ENCODE assay signal across 24 cellular contexts in genomic region chr12:26961803-26962202, GRCh38. TPM values are rescaled to one million over a fixed set of nuclear protein-coding genes. Genes with fewer than 3 reads are reported as not detected.
DNase-seq lines count a peak whose midpoint lies in the region; ATAC-seq, FAIRE-seq and TF ChIP-seq lines count a peak whose summit lies in the region.
"Had no signal": no experiment of that assay in that cellular context is flagged by ENCODE, and none has a peak within 500 bp of the region (broad histone marks: within the 10 kb centered on the region; RNA-seq: fewer than 3 reads in every experiment).

No MANE protein-coding gene starts in this region.

- POLR2A ChIA-PET in CD8-positive, alpha-beta T cell (lab: Charles Lee) = no interaction called here
- POLR2A ChIA-PET in K562 (lab: Yijun Ruan, JAX) = no interaction called here

- WGBS in K562 (ENCODE audit: insufficient coverage, low coverage, missing lambda C conversion rate) = 61% methylated on average over 1 of the region's 1 CpG

- no peaks in the 10 kb centered on the region for H3K9me3 Mint-ChIP-seq in CD8-positive, alpha-beta T cell
- H3K9me3 Mint-ChIP-seq in nephron progenitor cell = no peaks in the 10 kb centered on the region
- H3K9me3 Mint-ChIP-seq in stimulated activated effector memory CD8-positive, alpha-beta T cell treated with anti-CD3 and anti-CD28 coated beads, Interleukin-12 subunit alpha, Interleukin-12 subunit beta, amount 100 ng/mL, for 72 hours = no peaks in the 10 kb centered on the region
- H3K9me3 Mint-ChIP-seq: CD14-positive monocyte; CD4-positive, alpha-beta memory T cell; CD4-positive, CD25-positive, alpha-beta regulatory T cell had no signal

- no peaks in the 10 kb centered on the region for H3K27me3 ChIP-seq in CD8-positive, alpha-beta T cell (ENCODE audit: insufficient read depth, low read length)
- H3K27me3 ChIP-seq in K562 (ENCODE audit: control insufficient read depth in 2 of 2, insufficient read depth in 2 of 2, low read length in 2 of 2) = no peaks in the 10 kb centered on the region
- H3K27me3 ChIP-seq: BE2C, BLaER1 had no signal

- peaks cover 19% of the 10 kb centered on the region for H3K36me3 ChIP-seq in CD8-positive, alpha-beta T cell (ENCODE audit: insufficient read depth, low read length)
- peaks cover 63% of the 10 kb centered on the region for H3K36me3 ChIP-seq in K562 (ENCODE audit: control insufficient read depth, insufficient read depth, low read length)

- TF ChIP-seq EP300 in K562 (IDR thresholded peaks at IDR 0.05; ENCODE audit: low read length) = no peak

- no peak overlapping the region for H3K4me3 ChIP-seq in CD8-positive, alpha-beta T cell (ENCODE audit: low read depth, low read length)
- no peak overlapping the region for H3K4me3 ChIP-seq in K562
- no peak overlapping the region for H3K4me3 ChIP-seq in coronary artery
- H3K4me3 ChIP-seq: BLaER1 had no signal

- no peaks in the 10 kb centered on the region for H4K20me1 ChIP-seq in K562 (replicated peaks; ENCODE audit: control insufficient read depth, insufficient read depth, low read length)
- H4K20me1 ChIP-seq: BLaER1 had no signal

- H3K27ac Mint-ChIP-seq in CD8-positive, alpha-beta T cell = peak overlapping the region; percentile 41
- peak overlapping the region; percentile 66 for H3K27ac Mint-ChIP-seq in nephron progenitor cell
- peak overlapping the region; percentile 23 for H3K27ac Mint-ChIP-seq in stimulated activated effector memory CD8-positive, alpha-beta T cell treated with anti-CD3 and anti-CD28 coated beads, Interleukin-12 subunit alpha, Interleukin-12 subunit beta, amount 100 ng/mL, for 72 hours

- in situ Hi-C loops in K562 (cut with MboI) = no loop called here

- no peaks in the 10 kb centered on the region for H3K9me3 ChIP-seq in CD8-positive, alpha-beta T cell (ENCODE audit: low read length)
- no peaks in the 10 kb centered on the region for H3K9me3 ChIP-seq in K562 (replicated peaks; ENCODE audit: control insufficient read depth, insufficient read depth, low read depth, low read length)
- H3K9me3 ChIP-seq: BE2C, BLaER1, Caco-2 had no signal

- H3K4me3 Mint-ChIP-seq in CD8-positive, alpha-beta T cell = no peak overlapping the region
- no peak overlapping the region for H3K4me3 Mint-ChIP-seq in nephron progenitor cell
- no peak overlapping the region for H3K4me3 Mint-ChIP-seq in stimulated activated effector memory CD8-positive, alpha-beta T cell treated with anti-CD3 and anti-CD28 coated beads, Interleukin-12 subunit alpha, Interleukin-12 subunit beta, amount 100 ng/mL, for 72 hours
- H3K4me3 Mint-ChIP-seq: CD14-positive monocyte; CD4-positive, alpha-beta memory T cell; CD4-positive, CD25-positive, alpha-beta regulatory T cell had no signal

- H3K27ac ChIP-seq in CD8-positive, alpha-beta T cell (ENCODE audit: low read depth, low read length) = no peak overlapping the region
- H3K27ac ChIP-seq in K562 (ENCODE audit: extremely low read depth, low read depth, low read length) = no peak overlapping the region
- no peak overlapping the region for H3K27ac ChIP-seq in coronary artery
- H3K27ac ChIP-seq: BLaER1 had no signal

- CTCF ChIA-PET in CD8-positive, alpha-beta T cell (lab: Charles Lee) = no interaction called here
- CTCF ChIA-PET in K562 (lab: Yijun Ruan, JAX; ENCODE audit: low intra/inter-chr PET ratio) = no interaction called here

- no peak for ATAC-seq in CD8-positive, alpha-beta T cell
- peak; percentile 34; the same call in 2 of the 3 replicates for ATAC-seq in K562
- no peak for ATAC-seq in stimulated activated effector memory CD8-positive, alpha-beta T cell treated with anti-CD3 and anti-CD28 coated beads, Interleukin-12 subunit alpha, Interleukin-12 subunit beta, amount 100 ng/mL, for 72 hours

- TF ChIP-seq CTCF in CD8-positive, alpha-beta T cell (IDR thresholded peaks at IDR 0.05) = no peak
- TF ChIP-seq CTCF in K562 (IDR thresholded peaks at IDR 0.05 in 2 of 3, conservative IDR thresholded peaks at IDR 0.05 in 1 of 3; ENCODE audit: insufficient read depth in 2 of 3, low read depth in 1 of 3, low read length in 3 of 3) (no peak), nephron progenitor cell (IDR thresholded peaks at IDR 0.05) (no peak), coronary artery (IDR thresholded peaks at IDR 0.05) (no peak)

- no peak overlapping the region for H3K9ac ChIP-seq in K562 (ENCODE audit: insufficient read depth in 1 of 2, low read depth in 2 of 2, low read length in 2 of 2)
- H3K9ac ChIP-seq: BLaER1 had no signal

- no peaks in the 10 kb centered on the region for H3K9me1 ChIP-seq in K562 (ENCODE audit: control insufficient read depth, insufficient read depth, low read length)

- TF ChIP-seq POLR2A in K562 (conservative IDR thresholded peaks at IDR 0.05) = no peak

- BruUV-seq in K562 (replicated peaks; lab: Mats Ljungman, UMichigan) = no TSS peak

- H2AFZ ChIP-seq in K562 (ENCODE audit: low read depth, low read length) = no peak overlapping the region

- peaks cover 66% of the 10 kb centered on the region for H3K36me3 Mint-ChIP-seq in CD8-positive, alpha-beta T cell
- peaks cover 64% of the 10 kb centered on the region for H3K36me3 Mint-ChIP-seq in nephron progenitor cell (ENCODE audit: low read depth)
- peaks cover 98% of the 10 kb centered on the region for H3K36me3 Mint-ChIP-seq in stimulated activated effector memory CD8-positive, alpha-beta T cell treated with anti-CD3 and anti-CD28 coated beads, Interleukin-12 subunit alpha, Interleukin-12 subunit beta, amount 100 ng/mL, for 72 hours

- TF ChIP-seq RAD21 in K562 (CRISPR knock-in tag; conservative IDR thresholded peaks at IDR 0.05 in 1 of 2, IDR thresholded peaks at IDR 0.05 in 1 of 2) = no peak

- H3K79me2 ChIP-seq in K562 (ENCODE audit: control insufficient read depth, insufficient read depth, low read length) = no peaks in the 10 kb centered on the region

- H3K27me3 Mint-ChIP-seq in CD8-positive, alpha-beta T cell (ENCODE audit: low read depth) = no peaks in the 10 kb centered on the region
- H3K27me3 Mint-ChIP-seq in nephron progenitor cell (ENCODE audit: low read depth, poor library complexity) = no peaks in the 10 kb centered on the region
- H3K27me3 Mint-ChIP-seq: CD4-positive, alpha-beta memory T cell; CD4-positive, CD25-positive, alpha-beta regulatory T cell had no signal

- intact Hi-C loops in CD8-positive, alpha-beta T cell (cut with DNase I, micrococcal nuclease) = no loop called here
- intact Hi-C loops in K562 (cut with micrococcal nuclease) = no loop called here

- H3K4me2 ChIP-seq in K562 (ENCODE audit: insufficient read depth, low read length) = no peak overlapping the region
- H3K4me2 ChIP-seq: BLaER1 had no signal

- no peaks in the 10 kb centered on the region for H3K4me1 ChIP-seq in CD8-positive, alpha-beta T cell (ENCODE audit: insufficient read depth, low read length)
- H3K4me1 ChIP-seq in K562 (replicated peaks in 1 of 2; ENCODE audit: control insufficient read depth in 2 of 2, insufficient read depth in 2 of 2, low read length in 2 of 2) = no peaks in the 10 kb centered on the region
- H3K4me1 ChIP-seq: BE2C, BLaER1, Caco-2 had no signal

- DNase-seq in CD8-positive, alpha-beta T cell = no peak
- DNase-seq in K562 (ENCODE audit: extremely low read depth in 1 of 4, low spot score in 3 of 4) = no peak
- DNase-seq in nephron progenitor cell = no peak
- no peak for DNase-seq in stimulated activated effector memory CD8-positive, alpha-beta T cell treated with anti-CD3 and anti-CD28 coated beads, Interleukin-12 subunit alpha, Interleukin-12 subunit beta, amount 100 ng/mL, for 72 hours (ENCODE audit: low spot score in 2 of 2)
- DNase-seq in coronary artery (ENCODE audit: low spot score) = no peak
- DNase-seq in hepatic stellate cell (ENCODE audit: low spot score) = no peak
- no peak for DNase-seq in NCI-H146 treated with DMSO at 0.1 percent for 48 hours (lab: John Stamatoyannopoulos, UW; ENCODE audit: unreplicated experiment)
- DNase-seq: 8988T; ACHN; BE2C; C1 segment of cervical spinal cord; Caco-2; Calu3; CD4-positive, alpha-beta memory T cell; CD4-positive, CD25-positive, alpha-beta regulatory T cell; DMS79 treated with DMSO at 0.1 percent for 48 hours; GF-D8 had no signal

- no peak for FAIRE-seq in K562 (lab: Jason Lieb, UNC)
- FAIRE-seq: A204.1, D721Med, G401.6, GM12891, GM19239 had no signal

- peaks cover 4% of the 10 kb centered on the region for H3K4me1 Mint-ChIP-seq in CD8-positive, alpha-beta T cell (ENCODE audit: low read depth)
- peaks cover 25% of the 10 kb centered on the region for H3K4me1 Mint-ChIP-seq in nephron progenitor cell
- no peaks in the 10 kb centered on the region for H3K4me1 Mint-ChIP-seq in stimulated activated effector memory CD8-positive, alpha-beta T cell treated with anti-CD3 and anti-CD28 coated beads, Interleukin-12 subunit alpha, Interleukin-12 subunit beta, amount 100 ng/mL, for 72 hours

RNA-seq across cellular contexts. Expression of gene FGFR1OP2, which starts 23.5 kb away (rescaled TPM):
- 10 to 100 TPM; 44.1 to 47.5 TPM for total RNA-seq in CD8-positive, alpha-beta T cell
- 23.1 and 99.0 TPM in 2 replicates for total RNA-seq in K562 (2011; cell fraction: chromatin; rRNA removed; ENCODE audit: low replicate concordance)
- total RNA-seq in K562 (2011; cell fraction: nucleolus; rRNA removed) = 14.8 and 20.3 TPM in 2 replicates
- total RNA-seq in K562 (2011; cell fraction: nucleoplasm; rRNA removed) = 32.0 and 41.6 TPM in 2 replicates
- total RNA-seq in K562 (2014; rRNA removed) (36.3 and 38.6 TPM in 2 replicates), K562 (2014; rRNA removed; fragmentation: Illumina TruSeq; extraction: Trizol) (42.5 and 49.4 TPM in 2 replicates), K562 (2015; rRNA removed; fragmentation: Illumina TruSeq; extraction: Trizol) (44.9 and 48.2 TPM in 2 replicates), K562 (2021) (31.8 and 32.6 TPM in 2 replicates)
- polyA plus RNA-seq in K562 (2011; rRNA removed) (34.0 and 49.0 TPM in 2 replicates), K562 (2014; fragmentation: Illumina TruSeq; extraction: Trizol) (37.1 TPM in 2 replicates), K562 (2014; fragmentation: Nextera tagmentation; extraction: Ambion mirVana) (10 to 100 TPM; 31.6 to 33.0 TPM), K562 (2014; rRNA removed) (33.2 and 41.1 TPM in 2 replicates)
- polyA plus RNA-seq in K562 (2011; cell fraction: cytosol; rRNA removed) = 11.7 and 14.9 TPM in 2 replicates
- polyA plus RNA-seq in K562 (2011; cell fraction: nucleus; rRNA removed) = 21.1 and 22.6 TPM in 2 replicates
- polyA plus RNA-seq in K562 (2012) = 30.5 and 39.9 TPM in 2 replicates
- polyA minus RNA-seq in K562 (2011; rRNA and poly(A)+ RNA removed) = 70.0 and 81.4 TPM in 2 replicates
- 20.9 and 24.7 TPM in 2 replicates for polyA minus RNA-seq in K562 (2011; cell fraction: cytosol; rRNA and poly(A)+ RNA removed)
- 30.6 and 43.4 TPM in 2 replicates for polyA minus RNA-seq in K562 (2011; cell fraction: nucleus; rRNA and poly(A)+ RNA removed)

RNA-seq across cellular contexts. Expression of gene INTS13, which starts 24.0 kb away (rescaled TPM):
- total RNA-seq in CD8-positive, alpha-beta T cell = 10 to 100 TPM; 11.8 to 12.1 TPM
- total RNA-seq in K562 (2011; cell fraction: chromatin; rRNA removed; ENCODE audit: low replicate concordance) = 48.8 and 105 TPM in 2 replicates
- total RNA-seq in K562 (2011; cell fraction: nucleolus; rRNA removed) = 21.8 and 25.4 TPM in 2 replicates
- total RNA-seq in K562 (2011; cell fraction: nucleoplasm; rRNA removed) = 33.9 and 39.9 TPM in 2 replicates
- total RNA-seq in K562 (2014; rRNA removed) (55.1 and 56.8 TPM in 2 replicates), K562 (2014; rRNA removed; fragmentation: Illumina TruSeq; extraction: Trizol) (89.7 and 102 TPM in 2 replicates), K562 (2015; rRNA removed; fragmentation: Illumina TruSeq; extraction: Trizol) (82.2 and 89.1 TPM in 2 replicates), K562 (2021) (48.3 and 57.9 TPM in 2 replicates)
- polyA plus RNA-seq in K562 (2011; rRNA removed) (50.8 and 79.0 TPM in 2 replicates), K562 (2014; fragmentation: Illumina TruSeq; extraction: Trizol) (54.8 and 78.1 TPM in 2 replicates), K562 (2014; fragmentation: Nextera tagmentation; extraction: Ambion mirVana) (10 to 100 TPM; 50.3 to 91.8 TPM), K562 (2014; rRNA removed) (50.6 TPM in 2 replicates)
- polyA plus RNA-seq in K562 (2011; cell fraction: cytosol; rRNA removed) = 12.4 and 26.6 TPM in 2 replicates
- 15.6 and 21.3 TPM in 2 replicates for polyA plus RNA-seq in K562 (2011; cell fraction: nucleus; rRNA removed)
- polyA plus RNA-seq in K562 (2012) = 36.2 and 64.1 TPM in 2 replicates
- polyA minus RNA-seq in K562 (2011; rRNA and poly(A)+ RNA removed) = 130 and 148 TPM in 2 replicates
- polyA minus RNA-seq in K562 (2011; cell fraction: cytosol; rRNA and poly(A)+ RNA removed) = 75.4 and 103 TPM in 2 replicates
- 26.3 and 44.5 TPM in 2 replicates for polyA minus RNA-seq in K562 (2011; cell fraction: nucleus; rRNA and poly(A)+ RNA removed)

RNA-seq across cellular contexts. Expression of gene TM7SF3, which starts 52.4 kb away (rescaled TPM):
- total RNA-seq in CD8-positive, alpha-beta T cell = 1 to 10 TPM; 5.8 to 7.2 TPM
- total RNA-seq in K562 (2011; cell fraction: chromatin; rRNA removed; ENCODE audit: low replicate concordance) = 63.3 and 68.0 TPM in 2 replicates
- total RNA-seq in K562 (2011; cell fraction: nucleolus; rRNA removed) = 58.0 and 66.8 TPM in 2 replicates
- 91.1 and 94.4 TPM in 2 replicates for total RNA-seq in K562 (2011; cell fraction: nucleoplasm; rRNA removed)
- total RNA-seq in K562 (2014; rRNA removed) = 23.0 and 28.2 TPM in 2 replicates
- total RNA-seq in K562 (2014; rRNA removed; fragmentation: Illumina TruSeq; extraction: Trizol) = 31.5 and 33.5 TPM in 2 replicates
- 30.0 and 33.8 TPM in 2 replicates for total RNA-seq in K562 (2015; rRNA removed; fragmentation: Illumina TruSeq; extraction: Trizol)
- total RNA-seq in K562 (2021) = 24.8 and 25.4 TPM in 2 replicates
- 83.8 and 90.4 TPM in 2 replicates for polyA plus RNA-seq in K562 (2011; rRNA removed)
- polyA plus RNA-seq in K562 (2011; cell fraction: cytosol; rRNA removed) = 32.8 and 55.3 TPM in 2 replicates
- polyA plus RNA-seq in K562 (2011; cell fraction: nucleus; rRNA removed) = 37.7 and 56.4 TPM in 2 replicates
- 34.3 and 39.0 TPM in 2 replicates for polyA plus RNA-seq in K562 (2012)
- polyA plus RNA-seq in K562 (2014; fragmentation: Illumina TruSeq; extraction: Trizol) = 37.1 and 51.5 TPM in 2 replicates
- polyA plus RNA-seq in K562 (2014; fragmentation: Nextera tagmentation; extraction: Ambion mirVana) = 1 to 10 TPM; 9.3 to 9.7 TPM
- polyA plus RNA-seq in K562 (2014; rRNA removed) = 19.9 and 26.5 TPM in 2 replicates
- 104 and 110 TPM in 2 replicates for polyA minus RNA-seq in K562 (2011; rRNA and poly(A)+ RNA removed)
- polyA minus RNA-seq in K562 (2011; cell fraction: cytosol; rRNA and poly(A)+ RNA removed) = 40.5 and 50.2 TPM in 2 replicates
- 18.6 and 25.9 TPM in 2 replicates for polyA minus RNA-seq in K562 (2011; cell fraction: nucleus; rRNA and poly(A)+ RNA removed)
